Comparison of ENCODE assay signal across 9 cellular contexts in the genomic region with DNA sequence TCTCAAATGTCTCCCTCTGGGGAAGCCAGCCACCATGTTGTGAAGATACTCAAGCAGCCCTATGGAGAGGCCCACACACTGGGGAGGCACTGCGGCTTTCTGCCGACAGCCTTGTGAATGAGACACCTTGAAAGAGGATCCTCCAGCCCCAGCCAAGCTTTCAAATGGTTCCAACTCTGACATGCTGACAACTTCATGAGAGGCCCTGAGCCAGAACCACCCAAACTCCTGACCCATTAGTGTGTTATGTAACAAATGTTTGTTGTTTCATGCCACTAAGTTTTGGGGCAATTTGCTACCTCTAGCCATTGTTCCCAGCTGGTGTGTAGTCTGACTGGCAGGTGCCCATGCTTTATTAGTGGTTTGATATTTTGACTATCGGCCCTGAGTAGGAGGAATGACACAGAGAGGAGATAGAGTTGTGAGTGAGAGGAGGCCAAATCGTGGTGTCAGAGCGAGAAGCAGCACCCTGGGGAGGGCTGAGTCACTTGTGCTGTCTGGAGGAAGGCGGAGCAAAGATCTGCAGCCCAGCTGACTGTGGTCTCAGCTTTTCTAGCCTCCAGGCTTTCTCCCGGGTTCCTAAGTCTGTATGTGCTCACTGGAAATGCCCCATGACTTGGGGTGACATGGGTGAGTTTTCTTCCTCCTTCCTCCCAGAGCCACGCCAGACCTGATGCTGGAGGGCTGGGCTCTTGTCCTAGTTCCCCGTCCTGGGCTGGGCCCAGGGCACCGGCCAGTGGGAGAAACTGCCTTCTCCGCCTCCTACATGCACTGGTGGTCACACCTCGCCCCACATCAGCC. TPM values are rescaled to one million over a fixed set of nuclear protein-coding genes. Genes with fewer than 3 reads are reported as not detected.
DNase-seq lines count a peak whose midpoint lies in the region; ATAC-seq and TF ChIP-seq lines count a peak whose summit lies in the region.
"Had no signal": no experiment of that assay in that cellular context is flagged by ENCODE, and none has a peak within 500 bp of the region (broad histone marks: within the 10 kb centered on the region; RNA-seq: fewer than 3 reads in every experiment).

No MANE protein-coding gene starts in this region.

- H3K4me3 ChIP-seq in smooth muscle cell = no peak overlapping the region

- H3F3A ChIP-seq in smooth muscle cell (ENCODE audit: low read depth) = no peaks in the 10 kb centered on the region

- no peak overlapping the region for H3K9ac ChIP-seq in smooth muscle cell (ENCODE audit: low read depth)

- WGBS in smooth muscle cell (ENCODE audit: low lambda C conversion rate) = 46% methylated on average over 12 of the region's 12 CpGs

- peak; percentile 50 for ATAC-seq in HG03095 (IDR thresholded peaks at IDR 0.05; ENCODE audit: unreplicated experiment)

- H3K4me1 Mint-ChIP-seq in activated T-helper 2 cell treated with anti-CD3 and anti-CD28 coated beads, Interferon-gamma antibody, Interleukin-2, Interleukin-4, amounts not matched to agents 10 μg/mL and 5 μg/mL and 100 μg/mL, durations not matched to agents 14 hours and 24 hours and 36 hours (ENCODE audit: low read depth) = peaks cover 72% of the 10 kb centered on the region

- H3K9me3 Mint-ChIP-seq in activated T-helper 2 cell treated with anti-CD3 and anti-CD28 coated beads, Interferon-gamma antibody, Interleukin-2, Interleukin-4, amounts not matched to agents 10 μg/mL and 5 μg/mL and 100 μg/mL, durations not matched to agents 14 hours and 24 hours and 36 hours = peaks cover 3% of the 10 kb centered on the region

- DNase-seq in NK-92 treated with Interleukin-12 subunit alpha and Interleukin-12 subunit beta, amount 100 ng/mL, for 24 hours (lab: John Stamatoyannopoulos, UW) = peak; percentile 85
- DNase-seq in NK-92 (lab: John Stamatoyannopoulos, UW; ENCODE audit: unreplicated experiment) (no peak), RKO (ENCODE audit: low spot score) (peak; percentile 88), germinal center (ENCODE audit: low spot score) (peak; percentile 45), smooth muscle cell (lab: John Stamatoyannopoulos, UW; ENCODE audit: unreplicated experiment) (no peak), NCI-H2196 treated with DMSO at 0.1 percent for 48 hours (lab: John Stamatoyannopoulos, UW; ENCODE audit: unreplicated experiment) (no peak)
- DNase-seq in activated T-helper 2 cell treated with anti-CD3 and anti-CD28 coated beads, Interferon-gamma antibody, Interleukin-2, Interleukin-4, amounts not matched to agents 10 μg/mL and 5 μg/mL and 100 μg/mL, durations not matched to agents 14 hours and 24 hours and 36 hours (ENCODE audit: low spot score) = peak; percentile 73

- intact Hi-C loops in activated T-helper 2 cell treated with anti-CD3 and anti-CD28 coated beads, Interferon-gamma antibody, Interleukin-2, Interleukin-4, amounts not matched to agents 10 μg/mL and 5 μg/mL and 100 μg/mL, durations not matched to agents 14 hours and 24 hours and 36 hours (cut with micrococcal nuclease) = loop anchor here (1.0 to 5.0 kb wide), 6 partner anchors 12 to 272 kb away; partner anchors contain the start of genes BLM and HDDC3

- peak overlapping the region; percentile 82 for H3K27ac Mint-ChIP-seq in activated T-helper 2 cell treated with anti-CD3 and anti-CD28 coated beads, Interferon-gamma antibody, Interleukin-2, Interleukin-4, amounts not matched to agents 10 μg/mL and 5 μg/mL and 100 μg/mL, durations not matched to agents 14 hours and 24 hours and 36 hours

- H3K9me3 ChIP-seq in smooth muscle cell (replicated peaks; ENCODE audit: low read depth) = no peaks in the 10 kb centered on the region

- H3K27me3 ChIP-seq in smooth muscle cell (ENCODE audit: low read depth) = no peaks in the 10 kb centered on the region

- H3K27me3 Mint-ChIP-seq in activated T-helper 2 cell treated with anti-CD3 and anti-CD28 coated beads, Interferon-gamma antibody, Interleukin-2, Interleukin-4, amounts not matched to agents 10 μg/mL and 5 μg/mL and 100 μg/mL, durations not matched to agents 14 hours and 24 hours and 36 hours (ENCODE audit: low read depth) = no peaks in the 10 kb centered on the region

- H3K36me3 ChIP-seq in smooth muscle cell (ENCODE audit: low read depth) = no peaks in the 10 kb centered on the region

- no peaks in the 10 kb centered on the region for H3K79me2 ChIP-seq in smooth muscle cell (ENCODE audit: low read depth)

- H2AFZ ChIP-seq in smooth muscle cell (ENCODE audit: low read depth) = no peak overlapping the region

- H3K36me3 Mint-ChIP-seq in activated T-helper 2 cell treated with anti-CD3 and anti-CD28 coated beads, Interferon-gamma antibody, Interleukin-2, Interleukin-4, amounts not matched to agents 10 μg/mL and 5 μg/mL and 100 μg/mL, durations not matched to agents 14 hours and 24 hours and 36 hours (ENCODE audit: low read depth) = peaks cover 24% of the 10 kb centered on the region

- peak overlapping the region; percentile 74 for H3K4me3 Mint-ChIP-seq in activated T-helper 2 cell treated with anti-CD3 and anti-CD28 coated beads, Interferon-gamma antibody, Interleukin-2, Interleukin-4, amounts not matched to agents 10 μg/mL and 5 μg/mL and 100 μg/mL, durations not matched to agents 14 hours and 24 hours and 36 hours (ENCODE audit: low read depth)

- H4K20me1 ChIP-seq in smooth muscle cell (ENCODE audit: low read depth) = no peaks in the 10 kb centered on the region

- peak overlapping the region; percentile 22 for H3K4me2 ChIP-seq in smooth muscle cell

- no peak for TF ChIP-seq CTCF in smooth muscle cell (IDR thresholded peaks at IDR 0.05; ENCODE audit: borderline replicate concordance, insufficient read depth, poor library complexity, severe bottlenecking)

- H3K27ac ChIP-seq in smooth muscle cell (ENCODE audit: low read depth) = peak overlapping the region; percentile 34
- H3K27ac ChIP-seq: C4-2B had no signal

- H3K4me1 ChIP-seq in smooth muscle cell (ENCODE audit: low read depth) = peaks cover 3% of the 10 kb centered on the region

RNA-seq across cellular contexts. Expression of gene BLM, which starts 56.8 kb away (rescaled TPM):
- 58.9 and 65.3 TPM in 2 replicates for total RNA-seq in activated T-helper 2 cell treated with anti-CD3 and anti-CD28 coated beads, Interferon-gamma antibody, Interleukin-2, Interleukin-4, amounts not matched to agents 10 μg/mL and 5 μg/mL and 100 μg/mL, durations not matched to agents 14 hours and 24 hours and 36 hours
- 4.9 and 5.6 TPM in 2 replicates for total RNA-seq in smooth muscle cell
- polyA plus RNA-seq in smooth muscle cell = 1.7 and 3.1 TPM in 2 replicates

Comparison
In these comparisons a context has a peak if more than half of its experiments do, and no peak if none do; other contexts are left out.
1. DNase-seq: peak in NK-92 treated with Interleukin-12 subunit alpha and Interleukin-12 subunit beta, amount 100 ng/mL, for 24 hours (single experiment), RKO (single experiment), activated T-helper 2 cell treated with anti-CD3 and anti-CD28 coated beads, Interferon-gamma antibody, Interleukin-2, Interleukin-4, amounts not matched to agents 10 μg/mL and 5 μg/mL and 100 μg/mL, durations not matched to agents 14 hours and 24 hours and 36 hours (single experiment) and germinal center (single experiment); none in NK-92 (single experiment), smooth muscle cell (single experiment) and NCI-H2196 treated with DMSO at 0.1 percent for 48 hours (single experiment).